In genomic region chr12:11917501-11917900, GRCh38 we compare ENCODE assay signal across 25 cellular contexts.
"Had no signal": no experiment of that assay in that cellular context is flagged by ENCODE, and none has a peak within 500 bp of the region (broad histone marks: within the 10 kb centered on the region; RNA-seq: fewer than 3 reads in every experiment).

No MANE protein-coding gene starts in this region.

- H3K9me3 ChIP-seq: left ventricle myocardium inferior, mucosa of descending colon, ovary, prostate gland, suprapubic skin, thoracic aorta, tibial artery, vagina had no signal

- H3K4me3 Mint-ChIP-seq: naive thymus-derived CD4-positive, alpha-beta T cell; natural killer cell treated with Interleukin-12 subunit alpha and Interleukin-12 subunit beta and Interleukin-15 and Interleukin-18, amount 100 ng/mL, for 72 hours; stimulated activated naive CD8-positive, alpha-beta T cell treated with anti-CD3 and anti-CD28 coated beads, Interleukin-15, Interleukin-2, amounts not matched to agents 100 ng/mL and 50 ng/mL, for 24 hours; type B pancreatic cell had no signal

- FAIRE-seq: kidney had no signal

- H3K27me3 ChIP-seq: ovary, suprapubic skin, tibial artery, vagina had no signal

- H3K9me3 Mint-ChIP-seq: natural killer cell treated with Interleukin-12 subunit alpha and Interleukin-12 subunit beta and Interleukin-15 and Interleukin-18, amount 100 ng/mL, for 72 hours; stimulated activated naive CD8-positive, alpha-beta T cell treated with anti-CD3 and anti-CD28 coated beads, Interleukin-15, Interleukin-2, amounts not matched to agents 100 ng/mL and 50 ng/mL, for 24 hours; type B pancreatic cell had no signal

- H3K27ac Mint-ChIP-seq: natural killer cell treated with Interleukin-12 subunit alpha and Interleukin-12 subunit beta and Interleukin-15 and Interleukin-18, amount 100 ng/mL, for 72 hours; stimulated activated naive CD8-positive, alpha-beta T cell treated with anti-CD3 and anti-CD28 coated beads, Interleukin-15, Interleukin-2, amounts not matched to agents 100 ng/mL and 50 ng/mL, for 24 hours; type B pancreatic cell had no signal

- H3K36me3 Mint-ChIP-seq: natural killer cell treated with Interleukin-12 subunit alpha and Interleukin-12 subunit beta and Interleukin-15 and Interleukin-18, amount 100 ng/mL, for 72 hours; type B pancreatic cell had no signal

- H3K4me3 ChIP-seq: left ventricle myocardium inferior, lung, mucosa of descending colon, ovary, prostate gland, skin epidermis, suprapubic skin, thoracic aorta, tibial artery, vagina had no signal

- H3K36me3 ChIP-seq: left ventricle myocardium inferior, ovary, prostate gland, suprapubic skin, thoracic aorta, tibial artery, vagina had no signal

- H3K27ac ChIP-seq: left ventricle myocardium inferior, ovary, prostate gland, skin epidermis, suprapubic skin, thoracic aorta, tibial artery, vagina had no signal

- H3K4me1 ChIP-seq: left ventricle myocardium inferior, prostate gland, suprapubic skin, tibial artery, vagina had no signal

- DNase-seq: hippocampal formation; kidney; left ventricle myocardium inferior; midbrain; mucosa of descending colon; naive thymus-derived CD4-positive, alpha-beta T cell; ovary; posterior cingulate gyrus; retina; right cardiac atrium; stimulated activated CD4-positive, alpha-beta T cell treated with anti-CD3 and anti-CD28 coated beads, Interleukin-12 subunit alpha, Interleukin-12 subunit beta, amount 100 ng/mL, for 4 hours; stimulated activated CD4-positive, alpha-beta T cell treated with anti-CD3 and anti-CD28 coated beads, Interleukin-15, amount 100 ng/mL, for 24 hours; stimulated activated CD4-positive, alpha-beta T cell treated with anti-CD3 and anti-CD28 coated beads, Interleukin-2, amount 100 ng/mL, for 24 hours; stimulated activated CD4-positive, alpha-beta T cell treated with anti-CD3 and anti-CD28 coated beads, Interleukin-4, amount 100 ng/mL, for 1 hour; stimulated activated naive CD4-positive, alpha-beta T cell; tibial artery had no signal
